In genomic region chr15:100341662-100342560, GRCh38 we compare ENCODE assay signal across 8 cellular contexts. TPM values are rescaled to one million over a fixed set of nuclear protein-coding genes. Genes with fewer than 3 reads are reported as not detected.
DNase-seq lines count a peak whose midpoint lies in the region; ATAC-seq and TF ChIP-seq lines count a peak whose summit lies in the region.

TSS of gene ADAMTS17 (minus strand) at chr15:100341975. CDS start at chr15:100341899, 76 bp downstream.

- H3K27ac Mint-ChIP-seq in CD8-positive, alpha-beta T cell, result peak within 1 kb of the TSS; percentile 22
- no peak within 1 kb of the TSS for H3K27ac Mint-ChIP-seq in neural progenitor cell
- H3K27ac Mint-ChIP-seq in stimulated activated naive CD8-positive, alpha-beta T cell treated with anti-CD3 and anti-CD28 coated beads, Interleukin-15, Interleukin-2, amounts not matched to agents 100 ng/mL and 50 ng/mL, for 24 hours, result no peak within 1 kb of the TSS

- peaks cover 12% of the 10 kb centered on the region for H4K20me1 ChIP-seq in neural progenitor cell (ENCODE audit: low read depth)

- no peaks in the 10 kb centered on the region for H3K36me3 ChIP-seq in CD8-positive, alpha-beta T cell (ENCODE audit: insufficient read depth, low read length)
- H3K36me3 ChIP-seq in RWPE2 (ENCODE audit: low read depth), result no peaks in the 10 kb centered on the region
- no peaks in the 10 kb centered on the region for H3K36me3 ChIP-seq in neural progenitor cell

- H3K4me2 ChIP-seq in neural progenitor cell, result peak within 1 kb of the TSS; percentile 94

- H3K4me1 Mint-ChIP-seq in CD8-positive, alpha-beta T cell (ENCODE audit: low read depth), result peaks cover 23% of the 10 kb centered on the region
- H3K4me1 Mint-ChIP-seq in neural progenitor cell, result peaks cover 13% of the 10 kb centered on the region
- peaks cover 16% of the 10 kb centered on the region for H3K4me1 Mint-ChIP-seq in stimulated activated naive CD8-positive, alpha-beta T cell treated with anti-CD3 and anti-CD28 coated beads, Interleukin-15, Interleukin-2, amounts not matched to agents 100 ng/mL and 50 ng/mL, for 24 hours (ENCODE audit: low read depth)

- ATAC-seq in CD8-positive, alpha-beta T cell, result peak; percentile 94
- peak; percentile 95 for ATAC-seq in GM21360 (IDR thresholded peaks at IDR 0.05; ENCODE audit: unreplicated experiment)
- ATAC-seq in RWPE2 (ENCODE audit: low read depth), result peak; percentile 97

- H2AFZ ChIP-seq in neural progenitor cell (replicated peaks), result peak within 1 kb of the TSS; percentile 88

- no peaks in the 10 kb centered on the region for H3K9me3 ChIP-seq in CD8-positive, alpha-beta T cell (ENCODE audit: low read length)
- H3K9me3 ChIP-seq in RWPE2 (ENCODE audit: severe bottlenecking) (no peaks in the 10 kb centered on the region), neural progenitor cell (ENCODE audit: low read depth) (no peaks in the 10 kb centered on the region)

- H3K27me3 ChIP-seq in CD8-positive, alpha-beta T cell (ENCODE audit: insufficient read depth, low read length), result no peaks in the 10 kb centered on the region
- H3K27me3 ChIP-seq in RWPE2 (ENCODE audit: insufficient read depth, poor library complexity, severe bottlenecking) (peaks cover 7% of the 10 kb centered on the region), neural progenitor cell (peaks cover 64% of the 10 kb centered on the region)

- DNase-seq in CD8-positive, alpha-beta T cell, result peak; percentile 90 to 96 (median 95)
- DNase-seq in HUDEP-2 (lab: John Stamatoyannopoulos, UW; ENCODE audit: unreplicated experiment in 76 of 76), result peak in 67 of 76 experiments; percentile 1 to 91 (median 80)
- peak; percentile 99 for DNase-seq in RWPE2 (ENCODE audit: low spot score)
- DNase-seq in activated gamma-delta T cell treated with anti-CD3 and anti-CD28 coated beads, Interleukin-2, amount 50 U/mL, for 16 hours (ENCODE audit: low read depth), result peak; percentile 87
- peak; percentile 92 for DNase-seq in foreskin melanocyte
- DNase-seq in neural progenitor cell (ENCODE audit: low spot score), result peak; percentile 98

- peak within 1 kb of the TSS; percentile 47 for H3K27ac ChIP-seq in CD8-positive, alpha-beta T cell (ENCODE audit: low read depth, low read length)
- H3K27ac ChIP-seq in RWPE2 (ENCODE audit: poor library complexity, severe bottlenecking), result no peak within 1 kb of the TSS
- no peak within 1 kb of the TSS for H3K27ac ChIP-seq in neural progenitor cell

- no peaks in the 10 kb centered on the region for H3K36me3 Mint-ChIP-seq in CD8-positive, alpha-beta T cell
- no peaks in the 10 kb centered on the region for H3K36me3 Mint-ChIP-seq in neural progenitor cell
- no peaks in the 10 kb centered on the region for H3K36me3 Mint-ChIP-seq in stimulated activated naive CD8-positive, alpha-beta T cell treated with anti-CD3 and anti-CD28 coated beads, Interleukin-15, Interleukin-2, amounts not matched to agents 100 ng/mL and 50 ng/mL, for 24 hours (ENCODE audit: low read depth)

- intact Hi-C loops in CD8-positive, alpha-beta T cell (cut with DNase I, micrococcal nuclease), result loop anchor here (1.0 to 10.0 kb wide), 14 partner anchors 8 to 1383 kb away; partner anchors contain the start of genes LYSMD4 (in 2 of the 2), TARS3 (in 2 of the 2), ALDH1A3 (in 1 of the 2) and ASB7 (in 1 of the 2)

- H3K9ac ChIP-seq in neural progenitor cell, result no peak within 1 kb of the TSS

- H3K9me3 Mint-ChIP-seq in CD8-positive, alpha-beta T cell, result no peaks in the 10 kb centered on the region
- H3K9me3 Mint-ChIP-seq in neural progenitor cell, result no peaks in the 10 kb centered on the region
- H3K9me3 Mint-ChIP-seq in stimulated activated naive CD8-positive, alpha-beta T cell treated with anti-CD3 and anti-CD28 coated beads, Interleukin-15, Interleukin-2, amounts not matched to agents 100 ng/mL and 50 ng/mL, for 24 hours, result no peaks in the 10 kb centered on the region

- H3K4me1 ChIP-seq in CD8-positive, alpha-beta T cell (ENCODE audit: insufficient read depth, low read length), result peaks cover 12% of the 10 kb centered on the region
- H3K4me1 ChIP-seq in RWPE2 (ENCODE audit: insufficient read depth, poor library complexity, severe bottlenecking), result no peaks in the 10 kb centered on the region
- no peaks in the 10 kb centered on the region for H3K4me1 ChIP-seq in neural progenitor cell

- CTCF ChIA-PET in CD8-positive, alpha-beta T cell (lab: Charles Lee), result interaction anchor here (0.7 to 8.0 kb wide), 13 partner anchors 7 to 413 kb away, joined by 3 to 139 read pairs (median 4); no protein-coding TSS in a partner anchor

- peak; percentile 94 for TF ChIP-seq CTCF in CD8-positive, alpha-beta T cell (IDR thresholded peaks at IDR 0.05)
- TF ChIP-seq CTCF in RWPE2 (IDR thresholded peaks at IDR 0.05; ENCODE audit: poor library complexity, severe bottlenecking), result peak; percentile 99
- TF ChIP-seq CTCF in neural progenitor cell (IDR thresholded peaks at IDR 0.05), result peak; percentile 80

- peak within 1 kb of the TSS; percentile 80 for H3K4me3 ChIP-seq in CD8-positive, alpha-beta T cell (ENCODE audit: low read depth, low read length)
- H3K4me3 ChIP-seq in RWPE2 (ENCODE audit: severe bottlenecking), result peak within 1 kb of the TSS; percentile 66
- peak within 1 kb of the TSS; percentile 72 for H3K4me3 ChIP-seq in neural progenitor cell

- peaks cover 7% of the 10 kb centered on the region for H3F3A ChIP-seq in neural progenitor cell (ENCODE audit: low read depth)

- no peaks in the 10 kb centered on the region for H3K27me3 Mint-ChIP-seq in CD8-positive, alpha-beta T cell (ENCODE audit: low read depth)
- H3K27me3 Mint-ChIP-seq in neural progenitor cell (ENCODE audit: insufficient read depth, low read depth), result peaks cover 35% of the 10 kb centered on the region
- peaks cover 25% of the 10 kb centered on the region for H3K27me3 Mint-ChIP-seq in stimulated activated naive CD8-positive, alpha-beta T cell treated with anti-CD3 and anti-CD28 coated beads, Interleukin-15, Interleukin-2, amounts not matched to agents 100 ng/mL and 50 ng/mL, for 24 hours

- peak within 1 kb of the TSS; percentile 80 for H3K4me3 Mint-ChIP-seq in CD8-positive, alpha-beta T cell
- H3K4me3 Mint-ChIP-seq in neural progenitor cell, result peak within 1 kb of the TSS; percentile 74
- H3K4me3 Mint-ChIP-seq in stimulated activated naive CD8-positive, alpha-beta T cell treated with anti-CD3 and anti-CD28 coated beads, Interleukin-15, Interleukin-2, amounts not matched to agents 100 ng/mL and 50 ng/mL, for 24 hours, result peak within 1 kb of the TSS; percentile 35

- POLR2A ChIA-PET in CD8-positive, alpha-beta T cell (lab: Charles Lee), result interaction anchor here (1.2 to 1.7 kb wide), 2 partner anchors 11 to 261 kb away, joined by 3 to 5 read pairs; partner anchors contain the start of genes ASB7 and LINS1

- H3K79me2 ChIP-seq in neural progenitor cell (ENCODE audit: low read depth), result no peaks in the 10 kb centered on the region

RNA-seq across cellular contexts. Expression of gene ADAMTS17, which starts in this region (rescaled TPM):
- total RNA-seq in CD8-positive, alpha-beta T cell, result 10 to 100 TPM; 15.3 to 18.0 TPM
- 1.1 and 1.5 TPM in 2 replicates for total RNA-seq in neural progenitor cell (ENCODE audit: low replicate concordance)
